Comparison of ENCODE assay signal across 2 cellular contexts in the genomic region with DNA sequence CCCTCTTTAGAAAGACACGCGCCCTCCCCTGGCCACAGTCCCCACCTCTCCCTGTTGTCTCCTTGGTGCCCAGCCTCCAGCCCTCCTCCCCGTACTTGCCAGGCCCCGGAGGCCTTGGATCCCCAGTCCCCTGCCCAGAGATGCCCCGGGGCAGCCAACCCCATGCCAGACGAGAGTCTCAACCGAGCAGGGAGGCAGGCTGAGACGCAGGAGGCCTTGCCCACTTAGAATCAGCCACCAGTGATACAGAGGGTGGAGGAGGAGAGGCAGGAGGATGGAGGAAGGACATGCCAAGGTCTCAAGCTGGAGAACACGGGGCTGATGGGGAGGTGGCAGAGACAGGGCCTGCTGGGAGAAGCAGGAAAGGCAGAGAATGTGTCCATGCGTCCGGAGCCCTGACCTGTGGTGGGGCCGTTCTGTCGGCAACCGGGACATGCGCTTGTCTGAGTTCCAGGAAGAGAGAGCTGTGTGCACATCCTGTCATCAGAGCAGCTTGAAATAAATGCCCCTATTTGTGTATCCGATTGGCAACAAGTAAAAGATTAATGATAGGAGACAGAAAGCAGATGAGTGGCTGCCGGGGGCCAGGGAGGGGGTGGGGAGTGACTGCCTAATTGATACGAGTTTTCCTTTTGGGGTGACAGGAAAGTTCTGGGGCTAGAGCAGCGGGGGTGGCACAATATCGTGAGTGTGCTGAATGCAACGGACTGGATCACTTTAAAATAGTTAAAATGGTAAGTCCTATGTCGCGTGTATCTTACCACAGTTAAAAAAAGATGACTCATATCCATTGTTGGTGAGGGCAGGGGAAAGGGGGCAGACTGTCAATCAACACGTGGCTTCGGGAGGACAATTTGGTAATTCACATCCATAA.
TF ChIP-seq lines count a peak whose summit lies in the region.

No MANE protein-coding gene starts in this region.

TF ChIP-seq in HCT116, 20 proteins besides CTCF, POLR2A, EP300 and RAD21:
- TF ChIP-seq POLR2AphosphoS5 (IDR thresholded peaks at IDR 0.05; ENCODE audit: low read depth, low read length) = no peak
- no peak for TF ChIP-seq EZH2 (IDR thresholded peaks at IDR 0.05)
- no peak for TF ChIP-seq ELF1 (IDR thresholded peaks at IDR 0.05; ENCODE audit: borderline replicate concordance, low read depth)
- no peak for TF ChIP-seq FOSL1 (IDR thresholded peaks at IDR 0.05; ENCODE audit: low read depth)
- TF ChIP-seq EGR1 (IDR thresholded peaks at IDR 0.05; ENCODE audit: low read depth) = no peak
- TF ChIP-seq, protein P1, sequence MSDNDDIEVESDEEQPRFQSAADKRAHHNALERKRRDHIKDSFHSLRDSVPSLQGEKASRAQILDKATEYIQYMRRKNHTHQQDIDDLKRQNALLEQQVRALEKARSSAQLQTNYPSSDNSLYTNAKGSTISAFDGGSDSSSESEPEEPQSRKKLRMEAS (IDR thresholded peaks at IDR 0.05) = no peak
- TF ChIP-seq SIN3A (IDR thresholded peaks at IDR 0.05; ENCODE audit: low read depth) = no peak
- no peak for TF ChIP-seq ZNF274 (IDR thresholded peaks at IDR 0.05; ENCODE audit: low read depth, low read length)
- TF ChIP-seq SRF (IDR thresholded peaks at IDR 0.05; ENCODE audit: low read depth) = no peak
- no peak for TF ChIP-seq JUND (IDR thresholded peaks at IDR 0.05)
TF ChIP-seq in HCT116: peak in this region for 0.

TF ChIP-seq in H1, 55 proteins besides CTCF, POLR2A, EP300 and RAD21:
- TF ChIP-seq PHF8 (conservative IDR thresholded peaks at IDR 0.05; ENCODE audit: low read depth, low read length) = no peak
- TF ChIP-seq, protein P2, sequence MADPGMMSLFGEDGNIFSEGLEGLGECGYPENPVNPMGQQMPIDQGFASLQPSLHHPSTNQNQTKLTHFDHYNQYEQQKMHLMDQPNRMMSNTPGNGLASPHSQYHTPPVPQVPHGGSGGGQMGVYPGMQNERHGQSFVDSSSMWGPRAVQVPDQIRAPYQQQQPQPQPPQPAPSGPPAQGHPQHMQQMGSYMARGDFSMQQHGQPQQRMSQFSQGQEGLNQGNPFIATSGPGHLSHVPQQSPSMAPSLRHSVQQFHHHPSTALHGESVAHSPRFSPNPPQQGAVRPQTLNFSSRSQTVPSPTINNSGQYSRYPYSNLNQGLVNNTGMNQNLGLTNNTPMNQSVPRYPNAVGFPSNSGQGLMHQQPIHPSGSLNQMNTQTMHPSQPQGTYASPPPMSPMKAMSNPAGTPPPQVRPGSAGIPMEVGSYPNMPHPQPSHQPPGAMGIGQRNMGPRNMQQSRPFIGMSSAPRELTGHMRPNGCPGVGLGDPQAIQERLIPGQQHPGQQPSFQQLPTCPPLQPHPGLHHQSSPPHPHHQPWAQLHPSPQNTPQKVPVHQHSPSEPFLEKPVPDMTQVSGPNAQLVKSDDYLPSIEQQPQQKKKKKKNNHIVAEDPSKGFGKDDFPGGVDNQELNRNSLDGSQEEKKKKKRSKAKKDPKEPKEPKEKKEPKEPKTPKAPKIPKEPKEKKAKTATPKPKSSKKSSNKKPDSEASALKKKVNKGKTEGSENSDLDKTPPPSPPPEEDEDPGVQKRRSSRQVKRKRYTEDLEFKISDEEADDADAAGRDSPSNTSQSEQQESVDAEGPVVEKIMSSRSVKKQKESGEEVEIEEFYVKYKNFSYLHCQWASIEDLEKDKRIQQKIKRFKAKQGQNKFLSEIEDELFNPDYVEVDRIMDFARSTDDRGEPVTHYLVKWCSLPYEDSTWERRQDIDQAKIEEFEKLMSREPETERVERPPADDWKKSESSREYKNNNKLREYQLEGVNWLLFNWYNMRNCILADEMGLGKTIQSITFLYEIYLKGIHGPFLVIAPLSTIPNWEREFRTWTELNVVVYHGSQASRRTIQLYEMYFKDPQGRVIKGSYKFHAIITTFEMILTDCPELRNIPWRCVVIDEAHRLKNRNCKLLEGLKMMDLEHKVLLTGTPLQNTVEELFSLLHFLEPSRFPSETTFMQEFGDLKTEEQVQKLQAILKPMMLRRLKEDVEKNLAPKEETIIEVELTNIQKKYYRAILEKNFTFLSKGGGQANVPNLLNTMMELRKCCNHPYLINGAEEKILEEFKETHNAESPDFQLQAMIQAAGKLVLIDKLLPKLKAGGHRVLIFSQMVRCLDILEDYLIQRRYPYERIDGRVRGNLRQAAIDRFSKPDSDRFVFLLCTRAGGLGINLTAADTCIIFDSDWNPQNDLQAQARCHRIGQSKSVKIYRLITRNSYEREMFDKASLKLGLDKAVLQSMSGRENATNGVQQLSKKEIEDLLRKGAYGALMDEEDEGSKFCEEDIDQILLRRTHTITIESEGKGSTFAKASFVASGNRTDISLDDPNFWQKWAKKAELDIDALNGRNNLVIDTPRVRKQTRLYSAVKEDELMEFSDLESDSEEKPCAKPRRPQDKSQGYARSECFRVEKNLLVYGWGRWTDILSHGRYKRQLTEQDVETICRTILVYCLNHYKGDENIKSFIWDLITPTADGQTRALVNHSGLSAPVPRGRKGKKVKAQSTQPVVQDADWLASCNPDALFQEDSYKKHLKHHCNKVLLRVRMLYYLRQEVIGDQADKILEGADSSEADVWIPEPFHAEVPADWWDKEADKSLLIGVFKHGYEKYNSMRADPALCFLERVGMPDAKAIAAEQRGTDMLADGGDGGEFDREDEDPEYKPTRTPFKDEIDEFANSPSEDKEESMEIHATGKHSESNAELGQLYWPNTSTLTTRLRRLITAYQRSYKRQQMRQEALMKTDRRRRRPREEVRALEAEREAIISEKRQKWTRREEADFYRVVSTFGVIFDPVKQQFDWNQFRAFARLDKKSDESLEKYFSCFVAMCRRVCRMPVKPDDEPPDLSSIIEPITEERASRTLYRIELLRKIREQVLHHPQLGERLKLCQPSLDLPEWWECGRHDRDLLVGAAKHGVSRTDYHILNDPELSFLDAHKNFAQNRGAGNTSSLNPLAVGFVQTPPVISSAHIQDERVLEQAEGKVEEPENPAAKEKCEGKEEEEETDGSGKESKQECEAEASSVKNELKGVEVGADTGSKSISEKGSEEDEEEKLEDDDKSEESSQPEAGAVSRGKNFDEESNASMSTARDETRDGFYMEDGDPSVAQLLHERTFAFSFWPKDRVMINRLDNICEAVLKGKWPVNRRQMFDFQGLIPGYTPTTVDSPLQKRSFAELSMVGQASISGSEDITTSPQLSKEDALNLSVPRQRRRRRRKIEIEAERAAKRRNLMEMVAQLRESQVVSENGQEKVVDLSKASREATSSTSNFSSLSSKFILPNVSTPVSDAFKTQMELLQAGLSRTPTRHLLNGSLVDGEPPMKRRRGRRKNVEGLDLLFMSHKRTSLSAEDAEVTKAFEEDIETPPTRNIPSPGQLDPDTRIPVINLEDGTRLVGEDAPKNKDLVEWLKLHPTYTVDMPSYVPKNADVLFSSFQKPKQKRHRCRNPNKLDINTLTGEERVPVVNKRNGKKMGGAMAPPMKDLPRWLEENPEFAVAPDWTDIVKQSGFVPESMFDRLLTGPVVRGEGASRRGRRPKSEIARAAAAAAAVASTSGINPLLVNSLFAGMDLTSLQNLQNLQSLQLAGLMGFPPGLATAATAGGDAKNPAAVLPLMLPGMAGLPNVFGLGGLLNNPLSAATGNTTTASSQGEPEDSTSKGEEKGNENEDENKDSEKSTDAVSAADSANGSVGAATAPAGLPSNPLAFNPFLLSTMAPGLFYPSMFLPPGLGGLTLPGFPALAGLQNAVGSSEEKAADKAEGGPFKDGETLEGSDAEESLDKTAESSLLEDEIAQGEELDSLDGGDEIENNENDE (IDR thresholded peaks at IDR 0.05; ENCODE audit: insufficient replicate concordance, low read length) = no peak
